Comparison of ENCODE assay signal across 33 cellular contexts in genomic region chr7:63376873-63377272, GRCh38.
"Had no signal": no experiment of that assay in that cellular context is flagged by ENCODE, and none has a peak within 500 bp of the region (broad histone marks: within the 10 kb centered on the region; RNA-seq: fewer than 3 reads in every experiment).

No MANE protein-coding gene starts in this region.

- H3K27ac ChIP-seq: adrenal gland, ascending aorta, body of pancreas, brain microvascular endothelial cell, breast epithelium, cardiac muscle cell had no signal

- H3K27me3 ChIP-seq: adrenal gland, ascending aorta, body of pancreas, brain microvascular endothelial cell, breast epithelium, cardiac muscle cell had no signal

- H3K9me3 ChIP-seq: adrenal gland, ascending aorta, body of pancreas had no signal

- H3K4me1 ChIP-seq: adrenal gland, ascending aorta, body of pancreas, breast epithelium had no signal

- H3K36me3 ChIP-seq: adrenal gland, ascending aorta, brain microvascular endothelial cell, breast epithelium, cardiac muscle cell had no signal

- H3K4me3 ChIP-seq: adrenal gland, ascending aorta, body of pancreas, breast epithelium, cardiac muscle cell had no signal

- ATAC-seq: activated naive CD4-positive, alpha-beta T cell treated with anti-CD3 and anti-CD28 coated beads, Interleukin-2, amount 50 U/mL, for 72 hours; activated naive CD8-positive, alpha-beta T cell treated with anti-CD3 and anti-CD28 coated beads, Interleukin-2, amount 50 U/mL, for 24 hours; activated T-cell treated with anti-CD3 and anti-CD28 coated beads, Interleukin-2, amount 50 U/mL, for 4 hours; activated T-cell treated with anti-CD3 and anti-CD28 coated beads, Interleukin-2, amount 50 U/mL, for 72 hours; activated T-helper 17 cell treated with anti-CD3 and anti-CD28 coated beads, Interleukin-2, amount 50 U/mL, for 72 hours; body of pancreas had no signal

- FAIRE-seq: astrocyte, bronchial epithelial cell had no signal

- DNase-seq: activated effector memory CD4-positive, alpha-beta T cell treated with anti-CD3 and anti-CD28 coated beads, Interleukin-2, amount 50 U/mL, for 16 hours; activated effector memory CD4-positive, alpha-beta T cell treated with Interleukin-2 at 50 U/mL for 16 hours; activated gamma-delta T cell; activated gamma-delta T cell treated with Interleukin-2 at 50 U/mL for 16 hours; activated naive CD4-positive, alpha-beta T cell; activated naive CD4-positive, alpha-beta T cell treated with anti-CD3 and anti-CD28 coated beads for 36 hours; activated naive CD4-positive, alpha-beta T cell treated with anti-CD3 and anti-CD28 coated beads, Interleukin-2, amount 10 ng/mL, durations not matched to agents 7 days and 5 days; activated naive CD4-positive, alpha-beta T cell treated with anti-CD3 and anti-CD28 coated beads, Interleukin-2, amount 50 U/mL, for 16 hours; activated naive CD4-positive, alpha-beta T cell treated with Interleukin-2 at 50 U/mL for 16 hours; activated naive CD8-positive, alpha-beta T cell treated with anti-CD3 and anti-CD28 coated beads for 36 hours; activated naive CD8-positive, alpha-beta T cell treated with anti-CD3 and anti-CD28 coated beads, Interleukin-2, amount 10 ng/mL, durations not matched to agents 7 days and 5 days; activated naive CD8-positive, alpha-beta T cell treated with anti-CD3 and anti-CD28 coated beads, Interleukin-2, amount 50 U/mL, for 24 hours; activated T-cell treated with anti-CD3 and anti-CD28 coated beads, Interleukin-2, amount 50 U/mL, for 24 hours; activated T-cell treated with anti-CD3 and anti-CD28 coated beads, Interleukin-2, amount 50 U/mL, for 4 hours; activated T-cell treated with anti-CD3 and anti-CD28 coated beads, Interleukin-2, amount 50 U/mL, for 48 hours; activated T-cell treated with anti-CD3 and anti-CD28 coated beads, Interleukin-2, amount 50 U/mL, for 72 hours; adrenal gland; amniotic stem cell; amygdala; anterior cingulate cortex; aorta; body of pancreas; brain microvascular endothelial cell; caudate nucleus; central memory CD4-positive, alpha-beta T cell; cerebellar nuclear complex had no signal
